10 cellular contexts compared by ENCODE assay signal in genomic region chr11:72070486-72070885, GRCh38. TPM values are rescaled to one million over a fixed set of nuclear protein-coding genes. Genes with fewer than 3 reads are reported as not detected.
DNase-seq lines count a peak whose midpoint lies in the region; ATAC-seq, FAIRE-seq and TF ChIP-seq lines count a peak whose summit lies in the region.
"Had no signal": no experiment of that assay in that cellular context is flagged by ENCODE, and none has a peak within 500 bp of the region (broad histone marks: within the 10 kb centered on the region; RNA-seq: fewer than 3 reads in every experiment).

No MANE protein-coding gene starts in this region.

- no peak overlapping the region for H2AFZ ChIP-seq in Loucy (ENCODE audit: low read length)
- no peak overlapping the region for H2AFZ ChIP-seq in neural progenitor cell (replicated peaks)

- no peak for TF ChIP-seq RAD21 in A549 (conservative IDR thresholded peaks at IDR 0.05 in 1 of 2, IDR thresholded peaks at IDR 0.05 in 1 of 2)

- peak overlapping the region; percentile 23 for H3K27ac Mint-ChIP-seq in neural progenitor cell

- peaks cover 12% of the 10 kb centered on the region for H3K36me3 Mint-ChIP-seq in neural progenitor cell

- H3K4me3 Mint-ChIP-seq in neural progenitor cell: no peak overlapping the region

- H3K79me2 ChIP-seq in Loucy (ENCODE audit: insufficient read depth, low read length) (peaks cover 98% of the 10 kb centered on the region), neural progenitor cell (ENCODE audit: low read depth) (peaks cover 100% of the 10 kb centered on the region)

- POLR2A ChIA-PET in A549 (lab: Yijun Ruan, JAX): interaction anchor here (1.5 kb wide), 1 partner anchor 9 kb away, joined by 4 read pairs; no protein-coding TSS in a partner anchor

- TF ChIP-seq EP300 in A549 (IDR thresholded peaks at IDR 0.05): no peak

- H3K36me3 ChIP-seq in Loucy (ENCODE audit: insufficient read depth, low read length) (peaks cover 27% of the 10 kb centered on the region; the same call in 1 of the 2 replicates), neural progenitor cell (no peaks in the 10 kb centered on the region)

- FAIRE-seq in A549 (lab: Jason Lieb, UNC): no peak

- H3K27ac ChIP-seq in A549 (peak overlapping the region; percentile 58 to 86), dorsolateral prefrontal cortex (peak overlapping the region in 56 of 59 donors; percentile 21 to 92 (median 82)), neural progenitor cell (peak overlapping the region; percentile 81)

- H3K9me3 Mint-ChIP-seq in neural progenitor cell: no peaks in the 10 kb centered on the region

- no peaks in the 10 kb centered on the region for H3K9me2 ChIP-seq in Loucy (replicated peaks; ENCODE audit: low read depth, low read length)

- CTCF ChIA-PET in A549 (lab: Yijun Ruan, JAX): interaction anchor here (0.7 to 4.2 kb wide), 4 partner anchors 11 to 46 kb away, joined by 3 to 21 read pairs (median 4); no protein-coding TSS in a partner anchor

- H3K27me3 ChIP-seq in Loucy (ENCODE audit: insufficient read depth, low read length, poor library complexity, severe bottlenecking) (no peaks in the 10 kb centered on the region), dorsolateral prefrontal cortex (no peaks in the 10 kb centered on the region), neural progenitor cell (no peaks in the 10 kb centered on the region)

- no peaks in the 10 kb centered on the region for H3F3A ChIP-seq in Loucy (ENCODE audit: low read depth)
- H3F3A ChIP-seq in neural progenitor cell (ENCODE audit: low read depth): peaks cover 26% of the 10 kb centered on the region

- intact Hi-C loops in dorsolateral prefrontal cortex (cut with DNase I): no loop called here

- H3K4me3 ChIP-seq in A549: no peak overlapping the region
- no peak overlapping the region for H3K4me3 ChIP-seq in Loucy (ENCODE audit: low read length, poor library complexity, severe bottlenecking)
- no peak overlapping the region for H3K4me3 ChIP-seq in dorsolateral prefrontal cortex
- no peak overlapping the region for H3K4me3 ChIP-seq in neural progenitor cell

- DNase-seq in A549 (ENCODE audit: low read depth in 1 of 2, low spot score in 1 of 2) (no peak), dorsolateral prefrontal cortex (no peak), neural progenitor cell (ENCODE audit: low spot score) (no peak), GM19238 (ENCODE audit: insufficient read length, low spot score) (no peak), DMS153 (lab: John Stamatoyannopoulos, UW) (no peak), KG1 (lab: John Stamatoyannopoulos, UW) (no peak)

- H3K4me2 ChIP-seq in A549: peak overlapping the region; percentile 67
- H3K4me2 ChIP-seq in Loucy (ENCODE audit: low read depth, low read length, poor library complexity, severe bottlenecking): peak overlapping the region; percentile 58
- peak overlapping the region; percentile 12 for H3K4me2 ChIP-seq in neural progenitor cell

- TF ChIP-seq CTCF in A549 (IDR thresholded peaks at IDR 0.05): no peak
- no peak for TF ChIP-seq CTCF in Loucy (conservative IDR thresholded peaks at IDR 0.05; ENCODE audit: low read length)
- no peak for TF ChIP-seq CTCF in dorsolateral prefrontal cortex (IDR thresholded peaks at IDR 0.05 in 54 of 56, conservative IDR thresholded peaks at IDR 0.05 in 2 of 56; ENCODE audit: low read depth in 1 of 56, partially characterized antibody in 56 of 56)
- TF ChIP-seq CTCF in neural progenitor cell (IDR thresholded peaks at IDR 0.05): no peak

- H3K4me1 ChIP-seq in A549 (peaks cover 55% of the 10 kb centered on the region), Loucy (ENCODE audit: insufficient read depth, low read length, poor library complexity, severe bottlenecking) (peaks cover 36% of the 10 kb centered on the region), neural progenitor cell (peaks cover 51% of the 10 kb centered on the region)

- H4K20me1 ChIP-seq in Loucy (ENCODE audit: insufficient read depth, low read length, poor library complexity, severe bottlenecking) (peaks cover 49% of the 10 kb centered on the region), neural progenitor cell (ENCODE audit: low read depth) (peaks cover 73% of the 10 kb centered on the region)

- H3K9ac ChIP-seq in Loucy (ENCODE audit: low read depth, low read length, poor library complexity, severe bottlenecking) (peak overlapping the region; percentile 41), neural progenitor cell (peak overlapping the region; percentile 17)

- H3K27me3 Mint-ChIP-seq in neural progenitor cell (ENCODE audit: insufficient read depth, low read depth): peaks cover 8% of the 10 kb centered on the region

- TF ChIP-seq POLR2A in A549 (IDR thresholded peaks at IDR 0.05; ENCODE audit: low read length): no peak

- H3K9me3 ChIP-seq in A549: no peaks in the 10 kb centered on the region
- H3K9me3 ChIP-seq in Loucy (ENCODE audit: insufficient read depth, low read depth, low read length): no peaks in the 10 kb centered on the region
- no peaks in the 10 kb centered on the region for H3K9me3 ChIP-seq in neural progenitor cell (ENCODE audit: low read depth)

- H3K4me1 Mint-ChIP-seq in neural progenitor cell: peaks cover 54% of the 10 kb centered on the region

- 90% methylated on average over 7 of the region's 7 CpGs for WGBS in A549 (ENCODE audit: missing lambda C conversion rate)

- ATAC-seq in A549 (no peak; a peak in 1 of 6 replicates), HG03469 (IDR thresholded peaks at IDR 0.05; ENCODE audit: unreplicated experiment) (no peak)

TF ChIP-seq in A549, 52 proteins besides CTCF, POLR2A, EP300 and RAD21 (continues in another document):
- TF ChIP-seq ZNF302 (CRISPR knock-in tag; IDR thresholded peaks at IDR 0.05): no peak
- no peak for TF ChIP-seq CHD4 (IDR thresholded peaks at IDR 0.05; ENCODE audit: borderline replicate concordance)
- TF ChIP-seq BCL3 (IDR thresholded peaks at IDR 0.05): no peak
- no peak for TF ChIP-seq ELK1 (IDR thresholded peaks at IDR 0.05; ENCODE audit: low read depth, low read length)
- TF ChIP-seq ZSCAN20 (CRISPR knock-in tag; IDR thresholded peaks at IDR 0.05): no peak

RNA-seq across cellular contexts. Expression of gene NUMA1, which starts 9.9 kb away (rescaled TPM):
- 51.5 and 64.6 TPM in 2 replicates for polyA plus RNA-seq in A549 (2011; rRNA removed)
- polyA plus RNA-seq in A549 (2012; cell fraction: cytosol; rRNA removed): 50.6 and 60.4 TPM in 2 replicates
- polyA plus RNA-seq in A549 (2012; cell fraction: nucleus; rRNA removed): 179 and 261 TPM in 2 replicates
- 56.3 to 65.8 TPM (median 64.5 TPM) in 3 replicates for polyA plus RNA-seq in A549 (2017; fragmentation: RNase III; extraction: RNeasy Plus Mini Kit Qiagen cat#74134 plus additional on column Dnase treatment)
- 177 and 183 TPM in 2 replicates for polyA minus RNA-seq in A549 (2011; rRNA and poly(A)+ RNA removed)
- total RNA-seq in dorsolateral prefrontal cortex: 100 to 1,000 TPM; 140 to 428 (median 218) TPM
- 130 and 337 TPM in 2 replicates for total RNA-seq in neural progenitor cell (ENCODE audit: low replicate concordance)

RNA-seq across cellular contexts. Expression of gene LRRC51, which starts 10.2 kb away (rescaled TPM):
- polyA plus RNA-seq in A549 (2011; rRNA removed) (14.3 and 16.3 TPM in 2 replicates), A549 (2017; fragmentation: RNase III; extraction: RNeasy Plus Mini Kit Qiagen cat#74134 plus additional on column Dnase treatment) (8.2 to 10.1 TPM (median 9.1 TPM) in 3 replicates)
- 12.3 and 13.1 TPM in 2 replicates for polyA plus RNA-seq in A549 (2012; cell fraction: cytosol; rRNA removed)
- 4.8 and 6.5 TPM in 2 replicates for polyA plus RNA-seq in A549 (2012; cell fraction: nucleus; rRNA removed)
- 12.8 and 20.3 TPM in 2 replicates for polyA minus RNA-seq in A549 (2011; rRNA and poly(A)+ RNA removed)
- total RNA-seq in dorsolateral prefrontal cortex (10 to 100 TPM in 113 of 120 experiments, 1 to 10 TPM in 7; 7.7 to 39.9 (median 17.7) TPM), neural progenitor cell (ENCODE audit: low replicate concordance) (10.5 and 15.0 TPM in 2 replicates)

RNA-seq across cellular contexts. Expression of gene LAMTOR1, which starts 32.6 kb away (rescaled TPM):
- 66.1 and 85.8 TPM in 2 replicates for polyA plus RNA-seq in A549 (2011; rRNA removed)
- 149 and 169 TPM in 2 replicates for polyA plus RNA-seq in A549 (2012; cell fraction: cytosol; rRNA removed)
- polyA plus RNA-seq in A549 (2012; cell fraction: nucleus; rRNA removed): 92.6 and 120 TPM in 2 replicates
- polyA plus RNA-seq in A549 (2017; fragmentation: RNase III; extraction: RNeasy Plus Mini Kit Qiagen cat#74134 plus additional on column Dnase treatment): 109 to 119 TPM (median 114 TPM) in 3 replicates
- polyA minus RNA-seq in A549 (2011; rRNA and poly(A)+ RNA removed): 110 and 172 TPM in 2 replicates
- total RNA-seq in dorsolateral prefrontal cortex: 100 to 1,000 TPM in 2 of 120 experiments, 10 to 100 TPM in 118; 54.1 to 105 (median 74.6) TPM
- 41.6 and 73.2 TPM in 2 replicates for total RNA-seq in neural progenitor cell (ENCODE audit: low replicate concordance)

RNA-seq across cellular contexts. Expression of gene TOMT, which starts 35.2 kb away (rescaled TPM):
- not detected in 2 replicates for polyA plus RNA-seq in A549 (2011; rRNA removed)
- polyA plus RNA-seq in A549 (2012; cell fraction: cytosol; rRNA removed): 0.06 and 0.09 TPM in 2 replicates
- polyA plus RNA-seq in A549 (2012; cell fraction: nucleus; rRNA removed): 1.8 and 1.9 TPM in 2 replicates
- polyA plus RNA-seq in A549 (2017; fragmentation: RNase III; extraction: RNeasy Plus Mini Kit Qiagen cat#74134 plus additional on column Dnase treatment): not detected in 3 replicates
- polyA minus RNA-seq in A549 (2011; rRNA and poly(A)+ RNA removed): not detected in 2 replicates
- 1 to 10 TPM in 1 of 120 experiments, under 1 TPM in 8, not detected in 111; 0.49 to 1.0 (median 0.64) TPM for total RNA-seq in dorsolateral prefrontal cortex
- total RNA-seq in neural progenitor cell (ENCODE audit: low replicate concordance): not detected in 2 replicates
- total RNA-seq: M059J, OCI-LY7 had no signal

RNA-seq across cellular contexts. Expression of gene ANAPC15, which starts 42.0 kb away (rescaled TPM):
- 48.5 and 88.2 TPM in 2 replicates for polyA plus RNA-seq in A549 (2011; rRNA removed)
- 92.8 and 123 TPM in 2 replicates for polyA plus RNA-seq in A549 (2012; cell fraction: cytosol; rRNA removed)
- polyA plus RNA-seq in A549 (2012; cell fraction: nucleus; rRNA removed): 38.6 and 44.0 TPM in 2 replicates
- polyA plus RNA-seq in A549 (2017; fragmentation: RNase III; extraction: RNeasy Plus Mini Kit Qiagen cat#74134 plus additional on column Dnase treatment): 96.2 to 103 TPM (median 97.5 TPM) in 3 replicates
- 43.8 and 49.8 TPM in 2 replicates for polyA minus RNA-seq in A549 (2011; rRNA and poly(A)+ RNA removed)
- total RNA-seq in dorsolateral prefrontal cortex: 10 to 100 TPM; 28.2 to 59.0 (median 40.8) TPM
- total RNA-seq in neural progenitor cell (ENCODE audit: low replicate concordance): 44.7 and 45.6 TPM in 2 replicates

Comparison
In these comparisons a context has a peak if more than half of its experiments do, and no peak if none do; other contexts are left out.
1. H3K4me2 ChIP-seq: peak in every context shown above with its lines; median percentile 67 in A549; 58 in Loucy; 12 in neural progenitor cell.